In genomic region chr11:31802990-31803812, GRCh38 we compare ENCODE assay signal across 15 cellular contexts. TPM values are rescaled to one million over a fixed set of nuclear protein-coding genes. Genes with fewer than 3 reads are reported as not detected.
DNase-seq lines count a peak whose midpoint lies in the region; ATAC-seq and TF ChIP-seq lines count a peak whose summit lies in the region.
"Had no signal": no experiment of that assay in that cellular context is flagged by ENCODE, and none has a peak within 500 bp of the region (broad histone marks: within the 10 kb centered on the region; RNA-seq: fewer than 3 reads in every experiment).

No MANE protein-coding gene starts in this region.

- no peak overlapping the region for H3K27ac Mint-ChIP-seq in GM23338

- TF ChIP-seq CTCF in DND-41 (IDR thresholded peaks at IDR 0.05; ENCODE audit: borderline replicate concordance, extremely low read depth, low read length, poor library complexity, severe bottlenecking) (no peak), GM23338 (conservative IDR thresholded peaks at IDR 0.05; ENCODE audit: low read depth in 2 of 2) (no peak), uterus (IDR thresholded peaks at IDR 0.05) (no peak)

- no peaks in the 10 kb centered on the region for H3K9me2 ChIP-seq in GM23338 (ENCODE audit: insufficient read depth)

- H3K4me1 Mint-ChIP-seq in GM23338: peaks cover 57% of the 10 kb centered on the region

- H3K9ac ChIP-seq in DND-41 (ENCODE audit: low read depth, low read length) (no peak overlapping the region), mucosa of stomach (ENCODE audit: low read length) (peak overlapping the region; percentile 33)

- H3K27me3 ChIP-seq in DND-41 (ENCODE audit: insufficient read depth, low read length, poor library complexity) (peaks cover 32% of the 10 kb centered on the region), GM23338 (ENCODE audit: insufficient read depth) (peaks cover 100% of the 10 kb centered on the region), mucosa of stomach (ENCODE audit: control insufficient read depth, insufficient read depth, low read length) (peaks cover 98% of the 10 kb centered on the region), uterus (peaks cover 17 to 98% of the 10 kb centered on the region in 2 donors)

- no peaks in the 10 kb centered on the region for H4K20me1 ChIP-seq in DND-41 (ENCODE audit: insufficient read depth, low read length)
- H4K20me1 ChIP-seq in GM23338 (replicated peaks; ENCODE audit: insufficient read depth): peaks cover 29% of the 10 kb centered on the region

- intact Hi-C loops in uterus (cut with DNase I; ENCODE audit: low total_unique reads): no loop called here

- H3K4me3 Mint-ChIP-seq in GM23338: peak overlapping the region; percentile 65; the same call in 2 of the 3 replicates

- no peak overlapping the region for H3K4me2 ChIP-seq in DND-41 (ENCODE audit: insufficient read depth, low read length)
- H3K4me2 ChIP-seq in GM23338: peak overlapping the region; percentile 74

- no peaks in the 10 kb centered on the region for H3K4me1 ChIP-seq in DND-41 (ENCODE audit: insufficient read depth, low read length)
- peaks cover 65% of the 10 kb centered on the region for H3K4me1 ChIP-seq in GM23338 (ENCODE audit: insufficient read depth)
- peaks cover 17% of the 10 kb centered on the region for H3K4me1 ChIP-seq in mucosa of stomach (ENCODE audit: control insufficient read depth, insufficient read depth, low read length)
- H3K4me1 ChIP-seq in uterus: peaks cover 0 to 15% of the 10 kb centered on the region in 2 donors

- no peak for TF ChIP-seq POLR2A in uterus (IDR thresholded peaks at IDR 0.05)

- DNase-seq in DND-41: peak; percentile 16
- peak; percentile 67 for DNase-seq in GM23338 (ENCODE audit: low spot score)
- peak; percentile 71 for DNase-seq in astrocyte of the hippocampus (ENCODE audit: low read depth, low spot score)
- no peak for DNase-seq in uterus
- DNase-seq: COR-L47; HCEC 1CT; NCI-H2081; stimulated activated CD4-positive, alpha-beta T cell treated with anti-CD3 and anti-CD28 coated beads, Interleukin-2, amount 100 ng/mL, for 48 hours; T1000 had no signal

- H3K36me3 Mint-ChIP-seq in GM23338 (ENCODE audit: low read depth): no peaks in the 10 kb centered on the region

- H3K79me2 ChIP-seq in DND-41 (ENCODE audit: insufficient read depth, low read length) (no peaks in the 10 kb centered on the region), GM23338 (replicated peaks; ENCODE audit: insufficient read depth) (no peaks in the 10 kb centered on the region)

- no peaks in the 10 kb centered on the region for H3K9me3 ChIP-seq in DND-41 (ENCODE audit: insufficient read depth, low read length, severe bottlenecking)
- no peaks in the 10 kb centered on the region for H3K9me3 ChIP-seq in mucosa of stomach (ENCODE audit: control insufficient read depth, low read length)
- no peaks in the 10 kb centered on the region for H3K9me3 ChIP-seq in uterus

- H3K36me3 ChIP-seq in DND-41 (ENCODE audit: insufficient read depth, low read length): no peaks in the 10 kb centered on the region
- H3K36me3 ChIP-seq in GM23338 (ENCODE audit: insufficient read depth): no peaks in the 10 kb centered on the region
- H3K36me3 ChIP-seq in mucosa of stomach (ENCODE audit: control insufficient read depth, insufficient read depth, low read length): no peaks in the 10 kb centered on the region
- no peaks in the 10 kb centered on the region for H3K36me3 ChIP-seq in uterus

- ATAC-seq in DND-41 (ENCODE audit: insufficient read depth, low read depth): peak; percentile 73
- ATAC-seq in GM23338: no peak
- no peak for ATAC-seq in GM21619 (IDR thresholded peaks at IDR 0.05; ENCODE audit: unreplicated experiment)
- ATAC-seq in GM18517 (IDR thresholded peaks at IDR 0.05; ENCODE audit: unreplicated experiment): no peak
- no peak for ATAC-seq in GM21526 (IDR thresholded peaks at IDR 0.05; ENCODE audit: low FRiP score, unreplicated experiment)

- H3K4me3 ChIP-seq in DND-41 (ENCODE audit: low read depth in 1 of 2, low read length in 2 of 2): no peak overlapping the region
- H3K4me3 ChIP-seq in GM23338: peak overlapping the region; percentile 58; the same call in 1 of the 2 replicates
- no peak overlapping the region for H3K4me3 ChIP-seq in mucosa of stomach (ENCODE audit: low read length)
- no peak overlapping the region for H3K4me3 ChIP-seq in uterus

- peaks cover 7% of the 10 kb centered on the region; the same call in 2 of the 3 replicates for H3K9me3 Mint-ChIP-seq in GM23338

- peaks cover 51% of the 10 kb centered on the region for H3F3A ChIP-seq in GM23338 (replicated peaks; ENCODE audit: low read depth)

- H2AFZ ChIP-seq in DND-41 (ENCODE audit: low read depth, low read length): no peak overlapping the region
- no peak overlapping the region for H2AFZ ChIP-seq in GM23338

- H3K27ac ChIP-seq in DND-41 (ENCODE audit: low read length) (no peak overlapping the region), GM23338 (ENCODE audit: low read depth) (no peak overlapping the region), uterus (no peak overlapping the region)

- H3K27me3 Mint-ChIP-seq in GM23338 (ENCODE audit: insufficient read depth, low read depth, poor library complexity): peaks cover 99% of the 10 kb centered on the region

TF ChIP-seq in GM23338, 12 proteins besides CTCF, POLR2A, EP300 and RAD21 (continues in another document):
- TF ChIP-seq NANOG (IDR thresholded peaks at IDR 0.05; ENCODE audit: borderline replicate concordance) (no peak), POLR2AphosphoS5 (IDR thresholded peaks at IDR 0.05; ENCODE audit: low read depth) (no peak), EZH2 (IDR thresholded peaks at IDR 0.05; ENCODE audit: low read depth, unreplicated experiment) (peak; percentile 91), CREB1 (CRISPR knock-in tag; IDR thresholded peaks at IDR 0.05; ENCODE audit: low read depth) (no peak), EZH2phosphoT487 (IDR thresholded peaks at IDR 0.05; ENCODE audit: unreplicated experiment) (peak; percentile 24), ZNF114 (CRISPR knock-in tag; IDR thresholded peaks at IDR 0.05) (no peak)
- TF ChIP-seq, protein P1, sequence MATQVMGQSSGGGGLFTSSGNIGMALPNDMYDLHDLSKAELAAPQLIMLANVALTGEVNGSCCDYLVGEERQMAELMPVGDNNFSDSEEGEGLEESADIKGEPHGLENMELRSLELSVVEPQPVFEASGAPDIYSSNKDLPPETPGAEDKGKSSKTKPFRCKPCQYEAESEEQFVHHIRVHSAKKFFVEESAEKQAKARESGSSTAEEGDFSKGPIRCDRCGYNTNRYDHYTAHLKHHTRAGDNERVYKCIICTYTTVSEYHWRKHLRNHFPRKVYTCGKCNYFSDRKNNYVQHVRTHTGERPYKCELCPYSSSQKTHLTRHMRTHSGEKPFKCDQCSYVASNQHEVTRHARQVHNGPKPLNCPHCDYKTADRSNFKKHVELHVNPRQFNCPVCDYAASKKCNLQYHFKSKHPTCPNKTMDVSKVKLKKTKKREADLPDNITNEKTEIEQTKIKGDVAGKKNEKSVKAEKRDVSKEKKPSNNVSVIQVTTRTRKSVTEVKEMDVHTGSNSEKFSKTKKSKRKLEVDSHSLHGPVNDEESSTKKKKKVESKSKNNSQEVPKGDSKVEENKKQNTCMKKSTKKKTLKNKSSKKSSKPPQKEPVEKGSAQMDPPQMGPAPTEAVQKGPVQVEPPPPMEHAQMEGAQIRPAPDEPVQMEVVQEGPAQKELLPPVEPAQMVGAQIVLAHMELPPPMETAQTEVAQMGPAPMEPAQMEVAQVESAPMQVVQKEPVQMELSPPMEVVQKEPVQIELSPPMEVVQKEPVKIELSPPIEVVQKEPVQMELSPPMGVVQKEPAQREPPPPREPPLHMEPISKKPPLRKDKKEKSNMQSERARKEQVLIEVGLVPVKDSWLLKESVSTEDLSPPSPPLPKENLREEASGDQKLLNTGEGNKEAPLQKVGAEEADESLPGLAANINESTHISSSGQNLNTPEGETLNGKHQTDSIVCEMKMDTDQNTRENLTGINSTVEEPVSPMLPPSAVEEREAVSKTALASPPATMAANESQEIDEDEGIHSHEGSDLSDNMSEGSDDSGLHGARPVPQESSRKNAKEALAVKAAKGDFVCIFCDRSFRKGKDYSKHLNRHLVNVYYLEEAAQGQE (IDR thresholded peaks at IDR 0.05; ENCODE audit: unreplicated experiment): no peak

RNA-seq across cellular contexts. Expression of gene PAX6, which starts 7.9 kb away (rescaled TPM):
- total RNA-seq in GM23338 (2014; rRNA removed; shearing (Covaris generic)): 0.17 and 1.0 TPM in 2 replicates
- polyA plus RNA-seq in GM23338 (2016; fragmentation: Nextera tagmentation; extraction: Ambion mirVana): 0.24 and 0.45 TPM in 2 replicates
- total RNA-seq in uterus: under 1 TPM in 1 of 4 donors, not detected in 3; 0.62 TPM
- total RNA-seq: fibroblast of villous mesenchyme, liver had no signal
- polyA plus RNA-seq: liver had no signal

Comparison
In these comparisons a context has a peak if more than half of its experiments do, and no peak if none do; other contexts are left out.
1. DNase-seq: peak in DND-41 (single experiment), GM23338 (single experiment) and astrocyte of the hippocampus (single experiment); none in uterus (0 of 2).